ENCODE assay signal across 1 cellular context in the genomic region with DNA sequence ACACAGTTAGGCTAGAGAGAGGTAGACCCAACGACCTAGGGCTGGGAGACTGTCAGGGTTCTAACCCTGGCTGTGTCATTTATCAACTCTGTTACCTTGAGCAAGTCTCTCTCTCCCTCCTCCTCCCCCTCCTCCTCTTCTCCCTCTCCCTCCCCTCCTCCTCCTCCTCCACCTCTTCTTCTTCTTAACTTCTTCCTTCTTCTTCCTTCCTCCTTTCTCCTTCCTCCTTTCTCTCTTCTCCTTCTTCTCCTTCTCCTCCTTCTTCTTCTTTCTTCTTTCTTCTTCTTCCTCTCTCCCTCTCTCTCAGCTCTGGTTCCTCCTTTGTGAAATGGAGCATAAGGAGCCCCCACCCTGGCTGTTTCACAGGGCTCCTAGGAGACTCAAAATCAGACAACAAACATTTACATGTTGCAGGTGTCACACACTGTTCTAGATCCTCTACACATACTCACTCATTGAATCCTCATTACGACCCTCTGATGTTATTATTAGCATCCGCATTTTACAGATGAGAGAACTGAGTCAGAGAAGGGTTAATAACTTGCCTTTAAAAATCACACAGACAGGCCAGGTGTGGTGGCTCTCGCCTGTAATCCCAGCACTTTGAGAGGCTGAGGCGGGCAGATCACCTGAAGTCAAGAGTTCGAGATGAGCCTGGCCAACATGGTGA.
TF ChIP-seq lines count a peak whose summit lies in the region.

No MANE protein-coding gene starts in this region.

TF ChIP-seq in HEK293, 187 proteins besides CTCF, POLR2A, EP300 and RAD21 (continued from another document):
- TF ChIP-seq, protein P1, sequence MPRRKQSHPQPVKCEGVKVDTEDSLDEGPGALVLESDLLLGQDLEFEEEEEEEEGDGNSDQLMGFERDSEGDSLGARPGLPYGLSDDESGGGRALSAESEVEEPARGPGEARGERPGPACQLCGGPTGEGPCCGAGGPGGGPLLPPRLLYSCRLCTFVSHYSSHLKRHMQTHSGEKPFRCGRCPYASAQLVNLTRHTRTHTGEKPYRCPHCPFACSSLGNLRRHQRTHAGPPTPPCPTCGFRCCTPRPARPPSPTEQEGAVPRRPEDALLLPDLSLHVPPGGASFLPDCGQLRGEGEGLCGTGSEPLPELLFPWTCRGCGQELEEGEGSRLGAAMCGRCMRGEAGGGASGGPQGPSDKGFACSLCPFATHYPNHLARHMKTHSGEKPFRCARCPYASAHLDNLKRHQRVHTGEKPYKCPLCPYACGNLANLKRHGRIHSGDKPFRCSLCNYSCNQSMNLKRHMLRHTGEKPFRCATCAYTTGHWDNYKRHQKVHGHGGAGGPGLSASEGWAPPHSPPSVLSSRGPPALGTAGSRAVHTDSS (tag by site-specific recombination; IDR thresholded peaks at IDR 0.05): peak; percentile 69; the same call in 1 of the 2 replicates
- TF ChIP-seq, protein P2, sequence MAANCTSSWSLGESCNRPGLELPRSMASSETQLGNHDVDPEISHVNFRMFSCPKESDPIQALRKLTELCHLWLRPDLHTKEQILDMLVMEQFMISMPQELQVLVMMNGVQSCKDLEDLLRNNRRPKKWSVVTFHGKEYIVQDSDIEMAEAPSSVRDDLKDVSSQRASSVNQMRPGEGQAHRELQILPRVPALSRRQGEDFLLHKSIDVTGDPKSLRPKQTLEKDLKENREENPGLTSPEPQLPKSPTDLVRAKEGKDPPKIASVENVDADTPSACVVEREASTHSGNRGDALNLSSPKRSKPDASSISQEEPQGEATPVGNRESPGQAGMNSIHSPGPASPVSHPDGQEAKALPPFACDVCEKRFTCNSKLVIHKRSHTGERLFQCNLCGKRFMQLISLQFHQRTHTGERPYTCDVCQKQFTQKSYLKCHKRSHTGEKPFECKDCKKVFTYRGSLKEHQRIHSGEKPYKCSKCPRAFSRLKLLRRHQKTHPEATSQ (tag by site-specific recombination; IDR thresholded peaks at IDR 0.05): no peak
- TF ChIP-seq KLF1 (tag by site-specific recombination; IDR thresholded peaks at IDR 0.05): no peak
- no peak for TF ChIP-seq ZNF747 (tag by site-specific recombination; IDR thresholded peaks at IDR 0.05)
- TF ChIP-seq ZNF416 (tag by site-specific recombination; IDR thresholded peaks at IDR 0.05): no peak
- TF ChIP-seq ZBTB1 (tag by site-specific recombination; IDR thresholded peaks at IDR 0.05): no peak
- TF ChIP-seq ZBTB17 (tag by site-specific recombination; IDR thresholded peaks at IDR 0.05): no peak
- no peak for TF ChIP-seq YY1 (tag by site-specific recombination; IDR thresholded peaks at IDR 0.05)
- TF ChIP-seq ZNF426 (tag by site-specific recombination; IDR thresholded peaks at IDR 0.05): no peak
- no peak for TF ChIP-seq ZNF311 (tag by site-specific recombination; IDR thresholded peaks at IDR 0.05; ENCODE audit: borderline replicate concordance)
- TF ChIP-seq, protein P3, sequence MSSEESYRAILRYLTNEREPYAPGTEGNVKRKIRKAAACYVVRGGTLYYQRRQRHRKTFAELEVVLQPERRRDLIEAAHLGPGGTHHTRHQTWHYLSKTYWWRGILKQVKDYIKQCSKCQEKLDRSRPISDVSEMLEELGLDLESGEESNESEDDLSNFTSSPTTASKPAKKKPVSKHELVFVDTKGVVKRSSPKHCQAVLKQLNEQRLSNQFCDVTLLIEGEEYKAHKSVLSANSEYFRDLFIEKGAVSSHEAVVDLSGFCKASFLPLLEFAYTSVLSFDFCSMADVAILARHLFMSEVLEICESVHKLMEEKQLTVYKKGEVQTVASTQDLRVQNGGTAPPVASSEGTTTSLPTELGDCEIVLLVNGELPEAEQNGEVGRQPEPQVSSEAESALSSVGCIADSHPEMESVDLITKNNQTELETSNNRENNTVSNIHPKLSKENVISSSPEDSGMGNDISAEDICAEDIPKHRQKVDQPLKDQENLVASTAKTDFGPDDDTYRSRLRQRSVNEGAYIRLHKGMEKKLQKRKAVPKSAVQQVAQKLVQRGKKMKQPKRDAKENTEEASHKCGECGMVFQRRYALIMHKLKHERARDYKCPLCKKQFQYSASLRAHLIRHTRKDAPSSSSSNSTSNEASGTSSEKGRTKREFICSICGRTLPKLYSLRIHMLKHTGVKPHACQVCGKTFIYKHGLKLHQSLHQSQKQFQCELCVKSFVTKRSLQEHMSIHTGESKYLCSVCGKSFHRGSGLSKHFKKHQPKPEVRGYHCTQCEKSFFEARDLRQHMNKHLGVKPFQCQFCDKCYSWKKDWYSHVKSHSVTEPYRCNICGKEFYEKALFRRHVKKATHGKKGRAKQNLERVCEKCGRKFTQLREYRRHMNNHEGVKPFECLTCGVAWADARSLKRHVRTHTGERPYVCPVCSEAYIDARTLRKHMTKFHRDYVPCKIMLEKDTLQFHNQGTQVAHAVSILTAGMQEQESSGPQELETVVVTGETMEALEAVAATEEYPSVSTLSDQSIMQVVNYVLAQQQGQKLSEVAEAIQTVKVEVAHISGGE (tag by site-specific recombination; conservative IDR thresholded peaks at IDR 0.05; ENCODE audit: low read depth): no peak
- TF ChIP-seq ZFHX2 (tag by site-specific recombination; conservative IDR thresholded peaks at IDR 0.05): peak; percentile 33; the same call in 1 of the 2 replicates
- TF ChIP-seq, protein P4, sequence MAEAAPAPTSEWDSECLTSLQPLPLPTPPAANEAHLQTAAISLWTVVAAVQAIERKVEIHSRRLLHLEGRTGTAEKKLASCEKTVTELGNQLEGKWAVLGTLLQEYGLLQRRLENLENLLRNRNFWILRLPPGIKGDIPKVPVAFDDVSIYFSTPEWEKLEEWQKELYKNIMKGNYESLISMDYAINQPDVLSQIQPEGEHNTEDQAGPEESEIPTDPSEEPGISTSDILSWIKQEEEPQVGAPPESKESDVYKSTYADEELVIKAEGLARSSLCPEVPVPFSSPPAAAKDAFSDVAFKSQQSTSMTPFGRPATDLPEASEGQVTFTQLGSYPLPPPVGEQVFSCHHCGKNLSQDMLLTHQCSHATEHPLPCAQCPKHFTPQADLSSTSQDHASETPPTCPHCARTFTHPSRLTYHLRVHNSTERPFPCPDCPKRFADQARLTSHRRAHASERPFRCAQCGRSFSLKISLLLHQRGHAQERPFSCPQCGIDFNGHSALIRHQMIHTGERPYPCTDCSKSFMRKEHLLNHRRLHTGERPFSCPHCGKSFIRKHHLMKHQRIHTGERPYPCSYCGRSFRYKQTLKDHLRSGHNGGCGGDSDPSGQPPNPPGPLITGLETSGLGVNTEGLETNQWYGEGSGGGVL (tag by site-specific recombination; IDR thresholded peaks at IDR 0.05): peak; percentile 76
- TF ChIP-seq, protein P5, sequence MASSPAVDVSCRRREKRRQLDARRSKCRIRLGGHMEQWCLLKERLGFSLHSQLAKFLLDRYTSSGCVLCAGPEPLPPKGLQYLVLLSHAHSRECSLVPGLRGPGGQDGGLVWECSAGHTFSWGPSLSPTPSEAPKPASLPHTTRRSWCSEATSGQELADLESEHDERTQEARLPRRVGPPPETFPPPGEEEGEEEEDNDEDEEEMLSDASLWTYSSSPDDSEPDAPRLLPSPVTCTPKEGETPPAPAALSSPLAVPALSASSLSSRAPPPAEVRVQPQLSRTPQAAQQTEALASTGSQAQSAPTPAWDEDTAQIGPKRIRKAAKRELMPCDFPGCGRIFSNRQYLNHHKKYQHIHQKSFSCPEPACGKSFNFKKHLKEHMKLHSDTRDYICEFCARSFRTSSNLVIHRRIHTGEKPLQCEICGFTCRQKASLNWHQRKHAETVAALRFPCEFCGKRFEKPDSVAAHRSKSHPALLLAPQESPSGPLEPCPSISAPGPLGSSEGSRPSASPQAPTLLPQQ (tag by site-specific recombination; IDR thresholded peaks at IDR 0.05): no peak
- no peak for TF ChIP-seq ZNF776 (tag by site-specific recombination; IDR thresholded peaks at IDR 0.05; ENCODE audit: borderline replicate concordance)
- TF ChIP-seq, protein P6, sequence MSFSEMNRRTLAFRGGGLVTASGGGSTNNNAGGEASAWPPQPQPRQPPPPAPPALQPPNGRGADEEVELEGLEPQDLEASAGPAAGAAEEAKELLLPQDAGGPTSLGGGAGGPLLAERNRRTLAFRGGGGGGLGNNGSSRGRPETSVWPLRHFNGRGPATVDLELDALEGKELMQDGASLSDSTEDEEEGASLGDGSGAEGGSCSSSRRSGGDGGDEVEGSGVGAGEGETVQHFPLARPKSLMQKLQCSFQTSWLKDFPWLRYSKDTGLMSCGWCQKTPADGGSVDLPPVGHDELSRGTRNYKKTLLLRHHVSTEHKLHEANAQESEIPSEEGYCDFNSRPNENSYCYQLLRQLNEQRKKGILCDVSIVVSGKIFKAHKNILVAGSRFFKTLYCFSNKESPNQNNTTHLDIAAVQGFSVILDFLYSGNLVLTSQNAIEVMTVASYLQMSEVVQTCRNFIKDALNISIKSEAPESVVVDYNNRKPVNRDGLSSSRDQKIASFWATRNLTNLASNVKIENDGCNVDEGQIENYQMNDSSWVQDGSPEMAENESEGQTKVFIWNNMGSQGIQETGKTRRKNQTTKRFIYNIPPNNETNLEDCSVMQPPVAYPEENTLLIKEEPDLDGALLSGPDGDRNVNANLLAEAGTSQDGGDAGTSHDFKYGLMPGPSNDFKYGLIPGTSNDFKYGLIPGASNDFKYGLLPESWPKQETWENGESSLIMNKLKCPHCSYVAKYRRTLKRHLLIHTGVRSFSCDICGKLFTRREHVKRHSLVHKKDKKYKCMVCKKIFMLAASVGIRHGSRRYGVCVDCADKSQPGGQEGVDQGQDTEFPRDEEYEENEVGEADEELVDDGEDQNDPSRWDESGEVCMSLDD (tag by site-specific recombination; IDR thresholded peaks at IDR 0.05): no peak
- TF ChIP-seq ZBTB8A (tag by site-specific recombination; IDR thresholded peaks at IDR 0.05): no peak
- peak; percentile 94 for TF ChIP-seq ZNF366 (tag by site-specific recombination; conservative IDR thresholded peaks at IDR 0.05)
- TF ChIP-seq ZSCAN16 (tag by site-specific recombination; IDR thresholded peaks at IDR 0.05): no peak
